ENCODE assay signal across 8 cellular contexts in the genomic region with DNA sequence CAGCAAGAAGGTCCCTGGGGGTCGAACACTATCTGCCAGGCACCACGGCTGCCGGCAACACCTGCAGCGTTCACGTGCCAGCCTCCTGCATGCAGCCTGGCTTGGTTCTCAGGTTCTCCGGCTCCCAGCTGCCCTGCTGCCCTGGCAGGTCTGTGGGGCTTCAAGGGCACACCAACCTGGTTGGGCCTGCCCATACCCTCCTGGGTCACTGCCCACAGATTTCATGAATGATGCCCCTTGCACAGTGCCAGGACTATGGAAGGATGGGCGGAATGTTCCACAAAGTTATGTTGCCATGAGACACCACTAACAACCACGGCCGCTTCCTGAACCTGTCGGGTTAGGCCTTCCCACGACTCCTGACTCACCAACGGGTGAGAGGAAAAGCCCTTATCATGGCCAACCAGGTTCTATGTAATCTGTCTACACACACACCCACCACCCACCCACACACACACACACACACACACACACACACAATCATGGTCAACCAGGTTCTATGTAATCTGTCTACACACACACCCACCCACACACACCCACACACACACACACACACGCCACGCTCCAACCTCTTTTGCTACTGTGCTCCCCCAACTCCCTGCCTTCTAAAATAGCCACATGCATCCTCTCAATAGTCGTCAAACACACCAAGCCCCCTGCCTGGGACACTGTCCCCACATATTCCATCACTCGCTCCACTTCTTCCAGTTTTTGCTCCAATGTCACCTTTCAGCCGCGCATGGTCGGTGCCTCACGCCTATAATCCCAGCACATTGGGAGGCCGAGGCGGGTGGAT. TPM values are rescaled to one million over a fixed set of nuclear protein-coding genes. Genes with fewer than 3 reads are reported as not detected.
DNase-seq lines count a peak whose midpoint lies in the region; ATAC-seq, FAIRE-seq and TF ChIP-seq lines count a peak whose summit lies in the region.

No MANE protein-coding gene starts in this region.

- 95 to 96% methylated on average over 17 to 22 of the region's 22 CpGs for WGBS in endodermal cell (ENCODE audit: insufficient coverage in 1 of 2, insufficient read length in 1 of 2), 2 experiments
- WGBS in pancreas, 2 donors: 43 to 46% methylated on average over 22 of the region's 22 CpGs

- H3K9me3 Mint-ChIP-seq in endodermal cell: no peaks in the 10 kb centered on the region

- H3K4me3 ChIP-seq in endodermal cell (ENCODE audit: low read length) (no peak overlapping the region), pancreas (no peak overlapping the region)

- no peak overlapping the region for H3K9ac ChIP-seq in endodermal cell (ENCODE audit: extremely low read depth, low read length, poor library complexity, severe bottlenecking)

- H3K27ac Mint-ChIP-seq in endodermal cell: peak overlapping the region; percentile 35

- H3K27me3 ChIP-seq in endodermal cell (ENCODE audit: control insufficient read depth, insufficient read depth, low read length, poor library complexity, severe bottlenecking) (no peaks in the 10 kb centered on the region), pancreas (no peaks in the 10 kb centered on the region)

- H3K9me3 ChIP-seq in endodermal cell (ENCODE audit: control insufficient read depth, low read length): no peaks in the 10 kb centered on the region
- H3K9me3 ChIP-seq in pancreas: no peaks in the 10 kb centered on the region

- intact Hi-C loops in pancreas (cut with DNase I): loop anchor here in 1 of 3 donors (10.0 kb wide), 1 partner anchor 50 kb away; no protein-coding TSS in a partner anchor

- peak; percentile 9 for FAIRE-seq in pancreas (lab: Jason Lieb, UNC)

- no peaks in the 10 kb centered on the region for H3K27me3 Mint-ChIP-seq in endodermal cell (ENCODE audit: insufficient read depth)

- peaks cover 30% of the 10 kb centered on the region for H3K36me3 ChIP-seq in endodermal cell (ENCODE audit: control insufficient read depth, insufficient read depth, low read length)
- H3K36me3 ChIP-seq in pancreas: no peaks in the 10 kb centered on the region

- peaks cover 13% of the 10 kb centered on the region for H3K4me1 Mint-ChIP-seq in endodermal cell

- H3K27ac ChIP-seq in endodermal cell (ENCODE audit: low read depth, low read length) (no peak overlapping the region), pancreas (peak overlapping the region; percentile 82 to 92 (median 87))

- no peaks in the 10 kb centered on the region for H3K4me1 ChIP-seq in endodermal cell (ENCODE audit: control insufficient read depth, insufficient read depth, low read length)
- H3K4me1 ChIP-seq in pancreas: peaks cover 9 to 20% (median 18%) of the 10 kb centered on the region in 3 donors

- ATAC-seq in pancreas: peak; percentile 82 to 89 (median 86)
- no peak for ATAC-seq in GM21786 (IDR thresholded peaks at IDR 0.05; ENCODE audit: unreplicated experiment)
- ATAC-seq in HG03342 (IDR thresholded peaks at IDR 0.05; ENCODE audit: unreplicated experiment): no peak

- H3K4me3 Mint-ChIP-seq in endodermal cell: no peak overlapping the region

- TF ChIP-seq CTCF in endodermal cell (conservative IDR thresholded peaks at IDR 0.05) (no peak), pancreas (IDR thresholded peaks at IDR 0.05) (no peak)

- DNase-seq in ELR (ENCODE audit: low read depth) (peak; percentile 75), OCI-M2 (lab: John Stamatoyannopoulos, UW; ENCODE audit: unreplicated experiment) (peak; percentile 82), endodermal cell (no peak), pancreas (peak; percentile 78 to 96 (median 94)), NCI-H1105 (lab: John Stamatoyannopoulos, UW) (no peak), DMS 273 treated with DMSO at 0.1 percent for 48 hours (lab: John Stamatoyannopoulos, UW) (no peak)

- H3K36me3 Mint-ChIP-seq in endodermal cell (ENCODE audit: low read depth): peaks cover 5% of the 10 kb centered on the region

RNA-seq across cellular contexts. Expression of a gene that starts 32.2 kb away (rescaled TPM):
- total RNA-seq in endodermal cell (100 to 1,000 TPM; 222 to 227 TPM), pancreas (100 to 1,000 TPM in 2 of 6 donors, 10 to 100 TPM in 4; 50.4 to 164 (median 63.9) TPM)
- 74.9 TPM for polyA plus RNA-seq in endodermal cell (2013, experiment 1 of 2)
- polyA plus RNA-seq in endodermal cell (2013, experiment 2 of 2): 76.7 TPM
- 100 to 1,000 TPM in 1 of 2 donors, 10 to 100 TPM in 1; 53.9 to 123 TPM for polyA plus RNA-seq in pancreas

Comparison
In these comparisons a context has a peak if more than half of its experiments do, and no peak if none do; other contexts are left out.
1. DNase-seq: peak in ELR (single experiment), OCI-M2 (single experiment) and pancreas (6 of 6); none in endodermal cell (single experiment), NCI-H1105 (single experiment) and DMS 273 treated with DMSO at 0.1 percent for 48 hours (single experiment).
2. ATAC-seq: peak in pancreas (4 of 4); none in GM21786 (single experiment) and HG03342 (single experiment).